Comparison of ENCODE assay signal across 1 cellular context in the genomic region with DNA sequence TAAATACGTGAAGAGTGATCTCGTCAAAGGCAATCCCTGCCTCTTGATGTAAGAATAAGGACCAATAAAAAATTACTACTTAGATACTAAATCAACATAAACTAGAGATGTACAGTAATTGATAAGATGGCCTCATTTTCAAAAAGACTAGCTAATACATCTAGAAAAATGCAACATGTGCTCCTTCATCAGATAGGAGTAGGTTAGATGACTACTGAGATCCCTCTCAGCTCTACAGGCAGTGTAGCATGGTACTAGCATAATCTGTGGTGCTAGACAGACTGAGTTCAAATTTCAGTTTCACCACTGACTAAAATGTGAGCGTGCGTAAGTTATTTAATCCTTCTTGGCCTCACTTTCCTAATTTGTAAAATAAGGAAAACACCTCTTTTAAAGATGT.
TF ChIP-seq lines count a peak whose summit lies in the region.

No MANE protein-coding gene starts in this region.

TF ChIP-seq in A549, 52 proteins besides CTCF, POLR2A, EP300 and RAD21:
- TF ChIP-seq, protein P1, sequence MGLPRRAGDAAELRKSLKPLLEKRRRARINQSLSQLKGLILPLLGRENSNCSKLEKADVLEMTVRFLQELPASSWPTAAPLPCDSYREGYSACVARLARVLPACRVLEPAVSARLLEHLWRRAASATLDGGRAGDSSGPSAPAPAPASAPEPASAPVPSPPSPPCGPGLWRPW (IDR thresholded peaks at IDR 0.05) = no peak
- TF ChIP-seq EHF (CRISPR knock-in tag; IDR thresholded peaks at IDR 0.05) (no peak), NR3C1 (IDR thresholded peaks at IDR 0.05) (no peak), KDM1A (IDR thresholded peaks at IDR 0.05; ENCODE audit: low read depth) (no peak), FOSL2 (IDR thresholded peaks at IDR 0.05) (no peak), FOSL2 (CRISPR knock-in tag; IDR thresholded peaks at IDR 0.05) (no peak), TP53 (CRISPR knock-in tag; IDR thresholded peaks at IDR 0.05) (no peak), NFE2L2 (conservative IDR thresholded peaks at IDR 0.05; ENCODE audit: low read length) (no peak), RARB (CRISPR knock-in tag; IDR thresholded peaks at IDR 0.05) (no peak), FOXS1 (CRISPR knock-in tag; IDR thresholded peaks at IDR 0.05) (no peak), RNF2 (IDR thresholded peaks at IDR 0.05; ENCODE audit: borderline replicate concordance, low read depth) (no peak), MAZ (IDR thresholded peaks at IDR 0.05; ENCODE audit: borderline replicate concordance, low read depth, low read length) (no peak), GATA3 (IDR thresholded peaks at IDR 0.05; ENCODE audit: borderline replicate concordance) (no peak), BHLHE40 (IDR thresholded peaks at IDR 0.05; ENCODE audit: low read depth, low read length) (no peak)
- TF ChIP-seq, protein P2, sequence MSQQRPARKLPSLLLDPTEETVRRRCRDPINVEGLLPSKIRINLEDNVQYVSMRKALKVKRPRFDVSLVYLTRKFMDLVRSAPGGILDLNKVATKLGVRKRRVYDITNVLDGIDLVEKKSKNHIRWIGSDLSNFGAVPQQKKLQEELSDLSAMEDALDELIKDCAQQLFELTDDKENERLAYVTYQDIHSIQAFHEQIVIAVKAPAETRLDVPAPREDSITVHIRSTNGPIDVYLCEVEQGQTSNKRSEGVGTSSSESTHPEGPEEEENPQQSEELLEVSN (IDR thresholded peaks at IDR 0.05; ENCODE audit: borderline replicate concordance, low read depth) = no peak
- TF ChIP-seq, protein P3, sequence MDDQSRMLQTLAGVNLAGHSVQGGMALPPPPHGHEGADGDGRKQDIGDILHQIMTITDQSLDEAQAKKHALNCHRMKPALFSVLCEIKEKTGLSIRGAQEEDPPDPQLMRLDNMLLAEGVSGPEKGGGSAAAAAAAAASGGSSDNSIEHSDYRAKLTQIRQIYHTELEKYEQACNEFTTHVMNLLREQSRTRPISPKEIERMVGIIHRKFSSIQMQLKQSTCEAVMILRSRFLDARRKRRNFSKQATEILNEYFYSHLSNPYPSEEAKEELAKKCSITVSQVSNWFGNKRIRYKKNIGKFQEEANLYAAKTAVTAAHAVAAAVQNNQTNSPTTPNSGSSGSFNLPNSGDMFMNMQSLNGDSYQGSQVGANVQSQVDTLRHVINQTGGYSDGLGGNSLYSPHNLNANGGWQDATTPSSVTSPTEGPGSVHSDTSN (IDR thresholded peaks at IDR 0.05) = no peak
